In the genomic region with DNA sequence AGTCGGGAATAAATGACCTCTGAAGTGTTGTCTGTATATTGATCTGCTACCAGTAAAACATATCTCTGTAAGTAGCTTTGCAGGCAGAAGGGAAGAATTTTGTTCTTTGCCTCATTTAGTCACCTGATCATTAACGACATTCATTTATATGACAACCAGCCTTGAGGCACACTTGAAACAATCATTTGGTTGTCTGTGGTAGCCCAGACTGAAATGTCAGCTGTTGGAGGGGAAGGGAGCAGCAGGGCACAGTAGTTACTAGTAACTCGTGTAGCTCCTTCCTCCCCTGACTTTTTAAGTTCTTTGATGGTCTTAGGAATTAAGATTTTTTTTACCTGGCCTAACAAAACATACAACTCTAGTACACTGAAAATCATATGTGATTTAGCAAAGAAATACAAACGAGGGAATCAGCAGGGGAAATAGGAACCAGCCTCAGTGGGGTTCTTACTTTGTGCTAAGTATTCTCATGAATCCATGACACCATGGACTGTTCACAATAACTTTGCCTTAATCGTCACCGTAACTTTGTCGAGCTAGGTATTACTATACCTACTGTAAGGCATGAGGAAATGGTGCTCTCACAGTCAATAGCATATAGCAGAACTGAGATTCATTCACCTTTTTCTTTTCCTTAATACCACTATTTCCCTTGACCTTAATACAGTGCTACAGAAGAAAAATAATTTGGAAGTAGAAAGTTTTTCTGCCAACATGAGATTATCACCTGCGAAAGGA, we compare ENCODE assay signal across 21 cellular contexts. TPM values are rescaled to one million over a fixed set of nuclear protein-coding genes. Genes with fewer than 3 reads are reported as not detected.
A peak's percentile ranks its signal among the peaks of the same experiment; 100 is the strongest.
DNase-seq lines count a peak whose midpoint lies in the region; ATAC-seq and TF ChIP-seq lines count a peak whose summit lies in the region.
"Had no signal": no experiment of that assay in that cellular context is flagged by ENCODE, and none has a peak within 500 bp of the region (broad histone marks: within the 10 kb centered on the region; RNA-seq: fewer than 3 reads in every experiment).

No MANE protein-coding gene starts in this region.

- H3K9me2 ChIP-seq in hepatocyte (replicated peaks; ENCODE audit: insufficient read depth): no peaks in the 10 kb centered on the region

- H3K9me3 Mint-ChIP-seq in activated T-cell treated with anti-CD3 and anti-CD28 coated beads, Interleukin-2, amount 50 U/mL, for 72 hours: peaks cover 0 to 3% of the 10 kb centered on the region in 2 donors
- H3K9me3 Mint-ChIP-seq in activated naive CD8-positive, alpha-beta T cell treated with anti-CD3 and anti-CD28 coated beads, Interleukin-2, amount 50 U/mL, for 24 hours: no peaks in the 10 kb centered on the region

- in situ Hi-C loops in GM13976 (cut with MboI; ENCODE audit: low sequenced_read_pairs, unreplicated experiment): no loop called here

- H3K27me3 ChIP-seq in hepatocyte: no peaks in the 10 kb centered on the region

- no peak overlapping the region for H3K4me3 ChIP-seq in hepatocyte
- H3K4me3 ChIP-seq: heart left ventricle had no signal

- H3K9me3 ChIP-seq in hepatocyte (ENCODE audit: low read depth): no peaks in the 10 kb centered on the region
- H3K9me3 ChIP-seq: heart left ventricle had no signal

- H4K20me1 ChIP-seq in hepatocyte (ENCODE audit: insufficient read depth, poor library complexity, severe bottlenecking): no peaks in the 10 kb centered on the region

- TF ChIP-seq CTCF in hepatocyte (IDR thresholded peaks at IDR 0.05; ENCODE audit: poor library complexity) (no peak), GM13976 (IDR thresholded peaks at IDR 0.05; ENCODE audit: borderline replicate concordance, control extremely low read depth, extremely low read depth, insufficient read depth, missing control alignments) (no peak)

- no peaks in the 10 kb centered on the region for H3K27me3 Mint-ChIP-seq in activated T-cell treated with anti-CD3 and anti-CD28 coated beads, Interleukin-2, amount 50 U/mL, for 72 hours (ENCODE audit: low read depth)
- H3K27me3 Mint-ChIP-seq in activated naive CD8-positive, alpha-beta T cell treated with anti-CD3 and anti-CD28 coated beads, Interleukin-2, amount 50 U/mL, for 24 hours: no peaks in the 10 kb centered on the region

- peak overlapping the region; percentile 96 for H3K27ac Mint-ChIP-seq in activated T-cell treated with anti-CD3 and anti-CD28 coated beads, Interleukin-2, amount 50 U/mL, for 72 hours
- H3K27ac Mint-ChIP-seq in activated naive CD8-positive, alpha-beta T cell treated with anti-CD3 and anti-CD28 coated beads, Interleukin-2, amount 50 U/mL, for 24 hours: peak overlapping the region; percentile 36
- H3K27ac Mint-ChIP-seq: naive B cell had no signal

- H2AFZ ChIP-seq in hepatocyte: no peak overlapping the region
- H2AFZ ChIP-seq: parathyroid adenoma had no signal

- WGBS in hepatocyte (ENCODE audit: low lambda C conversion rate, missing lambda C conversion rate): 73% methylated on average over 8 of the region's 8 CpGs

- H3K4me1 Mint-ChIP-seq in activated T-cell treated with anti-CD3 and anti-CD28 coated beads, Interleukin-2, amount 50 U/mL, for 72 hours (ENCODE audit: low read depth): peaks cover 7% of the 10 kb centered on the region
- H3K4me1 Mint-ChIP-seq in activated naive CD8-positive, alpha-beta T cell treated with anti-CD3 and anti-CD28 coated beads, Interleukin-2, amount 50 U/mL, for 24 hours: peaks cover 58% of the 10 kb centered on the region
- H3K4me1 Mint-ChIP-seq: naive B cell had no signal

- peak; percentile 57 to 58 for ATAC-seq in activated T-cell treated with anti-CD3 and anti-CD28 coated beads, Interleukin-2, amount 50 U/mL, for 72 hours (replicated peaks in 1 of 2)
- ATAC-seq in activated naive CD8-positive, alpha-beta T cell treated with anti-CD3 and anti-CD28 coated beads, Interleukin-2, amount 50 U/mL, for 24 hours: peak; percentile 48
- peak; percentile 31 for ATAC-seq in stimulated activated naive CD8-positive, alpha-beta T cell treated with anti-CD3 and anti-CD28 coated beads, Interleukin-15, Interleukin-2, amounts not matched to agents 100 U/mL and 50 U/mL, for 24 hours
- ATAC-seq: HCT116, heart left ventricle had no signal

- H3K4me1 ChIP-seq in hepatocyte (ENCODE audit: insufficient read depth): no peaks in the 10 kb centered on the region
- H3K4me1 ChIP-seq: parathyroid adenoma had no signal

- H3K36me3 Mint-ChIP-seq in activated T-cell treated with anti-CD3 and anti-CD28 coated beads, Interleukin-2, amount 50 U/mL, for 72 hours (ENCODE audit: insufficient read depth in 2 of 2): peaks cover 20 to 52% of the 10 kb centered on the region in 2 donors
- H3K36me3 Mint-ChIP-seq in activated naive CD8-positive, alpha-beta T cell treated with anti-CD3 and anti-CD28 coated beads, Interleukin-2, amount 50 U/mL, for 24 hours (ENCODE audit: low read depth): peaks cover 43% of the 10 kb centered on the region
- H3K36me3 Mint-ChIP-seq: naive B cell had no signal

- H3K27ac ChIP-seq in hepatocyte: no peak overlapping the region
- H3K27ac ChIP-seq: parathyroid adenoma had no signal

- no peak for DNase-seq in activated T-cell treated with anti-CD3 and anti-CD28 coated beads, Interleukin-2, amount 50 U/mL, for 72 hours
- no peak for DNase-seq in activated T-cell treated with anti-CD3 and anti-CD28 coated beads, Interleukin-2, amount 50 U/mL, for 1 hour
- DNase-seq in RPMI7951 (ENCODE audit: low read depth): peak; percentile 12
- no peak for DNase-seq in activated naive CD8-positive, alpha-beta T cell treated with anti-CD3 and anti-CD28 coated beads, Interleukin-2, amount 50 U/mL, for 24 hours
- DNase-seq in stimulated activated naive CD8-positive, alpha-beta T cell treated with anti-CD3 and anti-CD28 coated beads, Interleukin-15, Interleukin-2, amounts not matched to agents 100 U/mL and 50 U/mL, for 24 hours: no peak
- no peak for DNase-seq in hepatocyte (ENCODE audit: low spot score)
- DNase-seq in SIG-M5 (lab: John Stamatoyannopoulos, UW): no peak
- DNase-seq in GM13976 (ENCODE audit: low spot score): no peak
- DNase-seq: effector memory CD4-positive, alpha-beta T cell; heart left ventricle; KBM-7; MV-4-11; naive B cell; NCI-H2029; NCI-H524 treated with DMSO at 0.1 percent for 48 hours; Right ventricle myocardium superior had no signal

- H3K4me3 Mint-ChIP-seq in activated T-cell treated with anti-CD3 and anti-CD28 coated beads, Interleukin-2, amount 50 U/mL, for 72 hours: peak overlapping the region; percentile 88 to 93
- H3K4me3 Mint-ChIP-seq in activated naive CD8-positive, alpha-beta T cell treated with anti-CD3 and anti-CD28 coated beads, Interleukin-2, amount 50 U/mL, for 24 hours: no peak overlapping the region

- no peaks in the 10 kb centered on the region for H3K79me2 ChIP-seq in hepatocyte
- H3K79me2 ChIP-seq: parathyroid adenoma had no signal

- H3K36me3 ChIP-seq in hepatocyte (replicated peaks; ENCODE audit: insufficient read depth, low read depth): no peaks in the 10 kb centered on the region
- H3K36me3 ChIP-seq: heart left ventricle had no signal

- H3K4me2 ChIP-seq in hepatocyte: no peak overlapping the region

RNA-seq across cellular contexts. Expression of gene IL12RB2, which starts 6.4 kb away (rescaled TPM):
- 100 to 1,000 TPM; 128 to 136 TPM for total RNA-seq in activated T-cell treated with anti-CD3 and anti-CD28 coated beads, Interleukin-2, amount 50 U/mL, for 72 hours
- total RNA-seq in RPMI7951 (2014; rRNA removed; shearing (Covaris generic)): 0.10 TPM in 1 of 2 replicates, not detected in the other
- 0.47 TPM in 1 of 2 replicates, not detected in the other for total RNA-seq in hepatocyte
- polyA plus RNA-seq in hepatocyte: 0.10 TPM in 1 of 2 replicates, not detected in the other
- total RNA-seq: chondrocyte, fibroblast of lung, lung microvascular endothelial cell had no signal

Comparison
In these comparisons a context has a peak if more than half of its experiments do, and no peak if none do; other contexts are left out.
1. RNA of gene IL12RB2, which starts 6.4 kb away (total RNA-seq): 128 to 136 TPM in activated T-cell treated with anti-CD3 and anti-CD28 coated beads, Interleukin-2, amount 50 U/mL, for 72 hours; 0.47 TPM in hepatocyte and 0.10 TPM in RPMI7951; every median in the first group is over 10 times any median in the second.
2. Peak in every context shown above with its lines, with median percentiles within 50 percentile points of each other: ATAC-seq.